Comparison of ENCODE assay signal across 23 cellular contexts in the genomic region with DNA sequence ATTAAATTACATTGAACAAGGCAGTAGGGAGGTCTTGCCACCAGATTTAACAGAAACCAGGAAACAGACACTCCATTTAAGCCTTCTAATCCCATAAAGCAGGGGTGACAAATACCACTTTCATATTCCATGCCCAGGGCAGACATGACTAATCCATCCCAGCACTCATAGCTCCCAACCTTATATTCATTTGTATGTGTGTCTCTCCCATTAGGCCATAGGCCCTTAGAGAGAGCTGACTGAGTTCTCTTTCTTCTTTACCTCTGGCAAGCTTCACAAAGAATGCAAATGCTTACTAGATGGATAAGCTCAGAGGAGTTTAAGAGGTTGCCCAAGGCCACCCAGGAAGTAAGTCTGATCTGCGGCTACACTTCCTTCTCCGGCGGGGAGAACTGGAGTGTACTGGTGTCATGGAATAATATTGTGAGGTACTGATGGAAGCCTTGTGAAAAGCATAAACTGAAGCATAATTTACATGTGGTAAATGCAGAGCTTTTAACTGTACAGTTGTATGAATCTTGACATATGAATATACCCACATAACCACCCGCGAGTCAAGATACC.
"Had no signal": no experiment of that assay in that cellular context is flagged by ENCODE, and none has a peak within 500 bp of the region (broad histone marks: within the 10 kb centered on the region; RNA-seq: fewer than 3 reads in every experiment).

No MANE protein-coding gene starts in this region.

- ATAC-seq: effector memory CD8-positive, alpha-beta T cell; gastrocnemius medialis; left lobe of liver; naive thymus-derived CD4-positive, alpha-beta T cell; stimulated activated naive CD8-positive, alpha-beta T cell treated with anti-CD3 and anti-CD28 coated beads, Interleukin-15, amount 100 ng/mL, for 72 hours had no signal

- H3K27me3 ChIP-seq: gastrocnemius medialis, neural progenitor cell, right lobe of liver had no signal

- H3K4me2 ChIP-seq: neural progenitor cell, smooth muscle cell had no signal

- H3K79me2 ChIP-seq: parathyroid adenoma had no signal

- FAIRE-seq: endometrium, keratinocyte had no signal

- H3K36me3 ChIP-seq: esophagus squamous epithelium, gastrocnemius medialis, neural progenitor cell, right lobe of liver, suprapubic skin, transverse colon had no signal

- H3K4me3 ChIP-seq: esophagus squamous epithelium, gastrocnemius medialis, neural progenitor cell, right lobe of liver, smooth muscle cell, suprapubic skin, transverse colon had no signal

- H3K4me1 ChIP-seq: esophagus squamous epithelium, gastrocnemius medialis, parathyroid adenoma, right lobe of liver, suprapubic skin, transverse colon had no signal

- H3K9me3 ChIP-seq: esophagus squamous epithelium, gastrocnemius medialis, right lobe of liver, suprapubic skin, transverse colon had no signal

- H3K9ac ChIP-seq: neural progenitor cell, parathyroid adenoma had no signal

- H3K27ac ChIP-seq: esophagus squamous epithelium, gastrocnemius medialis, neural progenitor cell, parathyroid adenoma, right lobe of liver, suprapubic skin, transverse colon had no signal

- H2AFZ ChIP-seq: neural progenitor cell, parathyroid adenoma had no signal

- DNase-seq: cortex of kidney; effector memory CD8-positive, alpha-beta T cell; erythroblast; esophagus squamous epithelium; gastrocnemius medialis; head of caudate nucleus; mesenchymal stem cell; naive thymus-derived CD4-positive, alpha-beta T cell; right lobe of liver; stimulated activated CD4-positive, alpha-beta T cell treated with anti-CD3 and anti-CD28 coated beads, Interleukin-12 subunit alpha, Interleukin-12 subunit beta, amount 100 ng/mL, for 4 hours; stimulated activated CD4-positive, alpha-beta T cell treated with anti-CD3 and anti-CD28 coated beads, Interleukin-1b, Interleukin-23, amount 100 ng/mL, for 48 hours; stimulated activated CD4-positive, alpha-beta T cell treated with anti-CD3 and anti-CD28 coated beads, Interleukin-4, amount 100 ng/mL, for 1 hour; stimulated activated CD8-positive, alpha-beta memory T cell treated with anti-CD3 and anti-CD28 coated beads, Interleukin-4, amount 100 ng/mL, for 48 hours; stimulated activated naive CD4-positive, alpha-beta T cell; stimulated activated naive CD8-positive, alpha-beta T cell treated with anti-CD3 and anti-CD28 coated beads, Interleukin-15, amount 100 ng/mL, for 72 hours; transverse colon had no signal
